Comparison of ENCODE assay signal across 21 cellular contexts in genomic region chr18:22339913-22340312, GRCh38.
"Had no signal": no experiment of that assay in that cellular context is flagged by ENCODE, and none has a peak within 500 bp of the region (broad histone marks: within the 10 kb centered on the region; RNA-seq: fewer than 3 reads in every experiment).

No MANE protein-coding gene starts in this region.

- H3K9me3 Mint-ChIP-seq: neural progenitor cell; stimulated activated memory B cell treated with anti-CD40 and anti-IgM and Interleukin-4, amounts not matched to agents 10 μg/mL and 1 μg/mL and 100 μg/mL, for 72 hours; stimulated activated naive CD8-positive, alpha-beta T cell treated with anti-CD3 and anti-CD28 coated beads, Interleukin-15, Interleukin-2, amounts not matched to agents 100 ng/mL and 50 ng/mL, for 24 hours had no signal

- ATAC-seq: left lung; right lobe of liver; stimulated activated memory B cell treated with anti-CD40 and anti-IgM and Interleukin-4, amounts not matched to agents 10 μg/mL and 1 μg/mL and 100 μg/mL, for 72 hours had no signal

- H3K4me1 ChIP-seq: neural progenitor cell had no signal

- H3K9me3 ChIP-seq: left lung, ovary, right lobe of liver, tibial artery, upper lobe of left lung, uterus had no signal

- H3K36me3 Mint-ChIP-seq: naive B cell; neural progenitor cell; stimulated activated memory B cell treated with anti-CD40 and anti-IgM and Interleukin-4, amounts not matched to agents 10 μg/mL and 1 μg/mL and 100 μg/mL, for 72 hours had no signal

- H3K27ac Mint-ChIP-seq: naive B cell; neural progenitor cell; stimulated activated memory B cell treated with anti-CD40 and anti-IgM and Interleukin-4, amounts not matched to agents 10 μg/mL and 1 μg/mL and 100 μg/mL, for 72 hours; stimulated activated naive CD8-positive, alpha-beta T cell treated with anti-CD3 and anti-CD28 coated beads, Interleukin-15, Interleukin-2, amounts not matched to agents 100 ng/mL and 50 ng/mL, for 24 hours had no signal

- DNase-seq: effector CD4-positive, alpha-beta T cell; foreskin melanocyte; head of caudate nucleus; hypothalamus; islet precursor cell; left lung; mesenchymal stem cell; naive B cell; nucleus accumbens; ovary; right lobe of liver; stimulated activated CD4-positive, alpha-beta T cell treated with anti-CD3 and anti-CD28 coated beads, Interleukin-4, amount 100 ng/mL, for 1 hour; stimulated activated CD8-positive, alpha-beta memory T cell treated with anti-CD3 and anti-CD28 coated beads, Interleukin-4, amount 100 ng/mL, for 48 hours; tibial artery; upper lobe of left lung; uterus had no signal

- H3K4me3 Mint-ChIP-seq: naive B cell; neural progenitor cell; stimulated activated memory B cell treated with anti-CD40 and anti-IgM and Interleukin-4, amounts not matched to agents 10 μg/mL and 1 μg/mL and 100 μg/mL, for 72 hours; stimulated activated naive CD8-positive, alpha-beta T cell treated with anti-CD3 and anti-CD28 coated beads, Interleukin-15, Interleukin-2, amounts not matched to agents 100 ng/mL and 50 ng/mL, for 24 hours had no signal

- H3K36me3 ChIP-seq: left lung, neural progenitor cell, ovary, right lobe of liver, tibial artery, upper lobe of left lung, uterus had no signal

- H3K27ac ChIP-seq: coronary artery, left lung, neural progenitor cell, ovary, right lobe of liver, tibial artery, upper lobe of left lung, uterus had no signal

- H3K4me1 Mint-ChIP-seq: naive B cell; stimulated activated memory B cell treated with anti-CD40 and anti-IgM and Interleukin-4, amounts not matched to agents 10 μg/mL and 1 μg/mL and 100 μg/mL, for 72 hours had no signal

- H3K27me3 ChIP-seq: left lung, ovary, right lobe of liver, tibial artery, upper lobe of left lung, uterus had no signal

- H3K4me3 ChIP-seq: coronary artery, left lung, lung, neural progenitor cell, ovary, right lobe of liver, tibial artery, upper lobe of left lung, uterus had no signal
